ENCODE assay signal across 9 cellular contexts in genomic region chr13:20703785-20704458, GRCh38. TPM values are rescaled to one million over a fixed set of nuclear protein-coding genes. Genes with fewer than 3 reads are reported as not detected.
A peak's percentile ranks its signal among the peaks of the same experiment; 100 is the strongest.
DNase-seq lines count a peak whose midpoint lies in the region; ATAC-seq, FAIRE-seq and TF ChIP-seq lines count a peak whose summit lies in the region.
"Had no signal": no experiment of that assay in that cellular context is flagged by ENCODE, and none has a peak within 500 bp of the region (broad histone marks: within the 10 kb centered on the region; RNA-seq: fewer than 3 reads in every experiment).

No MANE protein-coding gene starts in this region.

- peaks cover 12% of the 10 kb centered on the region for H3K27me3 Mint-ChIP-seq in CD8-positive, alpha-beta T cell (ENCODE audit: low read depth)
- peaks cover 13 to 48% (median 17%) of the 10 kb centered on the region in 5 donors for H3K27me3 Mint-ChIP-seq in naive thymus-derived CD4-positive, alpha-beta T cell
- peaks cover 15% of the 10 kb centered on the region for H3K27me3 Mint-ChIP-seq in stimulated activated memory B cell treated with anti-CD40 and anti-IgM and Interleukin-4, amounts not matched to agents 10 μg/mL and 1 μg/mL and 100 μg/mL, for 72 hours

- peak; percentile 31 for TF ChIP-seq CTCF in CD8-positive, alpha-beta T cell (IDR thresholded peaks at IDR 0.05)

- H3K36me3 ChIP-seq in CD8-positive, alpha-beta T cell (ENCODE audit: insufficient read depth, low read length), result no peaks in the 10 kb centered on the region
- no peaks in the 10 kb centered on the region for H3K36me3 ChIP-seq in esophagus (ENCODE audit: control insufficient read depth in 2 of 2, insufficient read depth in 2 of 2, low read length in 1 of 2)
- H3K36me3 ChIP-seq in naive thymus-derived CD4-positive, alpha-beta T cell (ENCODE audit: control insufficient read depth in 2 of 3, insufficient read depth in 3 of 3, low read length in 3 of 3), result no peaks in the 10 kb centered on the region

- CTCF ChIA-PET in CD8-positive, alpha-beta T cell (lab: Charles Lee), result interaction anchor here (1.0 to 4.0 kb wide), 3 partner anchors 125 to 222 kb away, joined by 3 to 18 read pairs (median 3); no protein-coding TSS in a partner anchor
- CTCF ChIA-PET in naive thymus-derived CD4-positive, alpha-beta T cell (lab: Charles Lee), result interaction anchor here (0.7 to 1.0 kb wide), 2 partner anchors 43 to 76 kb away, joined by 3 to 4 read pairs; no protein-coding TSS in a partner anchor

- 1% methylated on average over 24 to 96 of the region's 96 CpGs for WGBS in esophagus, 2 donors

- H3K27me3 ChIP-seq in CD8-positive, alpha-beta T cell (ENCODE audit: insufficient read depth, low read length), result no peaks in the 10 kb centered on the region
- H3K27me3 ChIP-seq in esophagus (ENCODE audit: control insufficient read depth in 1 of 2, insufficient read depth in 2 of 2, low read length in 2 of 2), result no peaks in the 10 kb centered on the region
- H3K27me3 ChIP-seq in naive thymus-derived CD4-positive, alpha-beta T cell (ENCODE audit: control insufficient read depth in 2 of 2, insufficient read depth in 2 of 2, low read length in 2 of 2), result peaks cover 0 to 5% of the 10 kb centered on the region in 2 donors

- H3K9me3 ChIP-seq in CD8-positive, alpha-beta T cell (ENCODE audit: low read length), result no peaks in the 10 kb centered on the region
- H3K9me3 ChIP-seq in esophagus (ENCODE audit: control insufficient read depth in 2 of 2, insufficient read depth in 1 of 2, low read depth in 1 of 2, low read length in 1 of 2), result no peaks in the 10 kb centered on the region
- no peaks in the 10 kb centered on the region for H3K9me3 ChIP-seq in naive thymus-derived CD4-positive, alpha-beta T cell (ENCODE audit: control insufficient read depth in 2 of 3, low read length in 3 of 3)

- H3K4me1 Mint-ChIP-seq in CD8-positive, alpha-beta T cell (ENCODE audit: low read depth), result peaks cover 15% of the 10 kb centered on the region
- H3K4me1 Mint-ChIP-seq in naive thymus-derived CD4-positive, alpha-beta T cell, result peaks cover 0 to 13% (median 8%) of the 10 kb centered on the region in 7 donors
- peaks cover 8% of the 10 kb centered on the region for H3K4me1 Mint-ChIP-seq in stimulated activated memory B cell treated with anti-CD40 and anti-IgM and Interleukin-4, amounts not matched to agents 10 μg/mL and 1 μg/mL and 100 μg/mL, for 72 hours

- peak; percentile 68 for FAIRE-seq in GM19239 (lab: Jason Lieb, UNC)
- FAIRE-seq: islet of Langerhans had no signal

- H3K36me3 Mint-ChIP-seq in CD8-positive, alpha-beta T cell, result peaks cover 2% of the 10 kb centered on the region
- H3K36me3 Mint-ChIP-seq in naive thymus-derived CD4-positive, alpha-beta T cell, result no peaks in the 10 kb centered on the region
- H3K36me3 Mint-ChIP-seq in stimulated activated memory B cell treated with anti-CD40 and anti-IgM and Interleukin-4, amounts not matched to agents 10 μg/mL and 1 μg/mL and 100 μg/mL, for 72 hours, result no peaks in the 10 kb centered on the region

- H3K9me3 Mint-ChIP-seq in CD8-positive, alpha-beta T cell, result no peaks in the 10 kb centered on the region
- peaks cover 0 to 4% (median 0%) of the 10 kb centered on the region in 11 donors for H3K9me3 Mint-ChIP-seq in naive thymus-derived CD4-positive, alpha-beta T cell
- H3K9me3 Mint-ChIP-seq in stimulated activated memory B cell treated with anti-CD40 and anti-IgM and Interleukin-4, amounts not matched to agents 10 μg/mL and 1 μg/mL and 100 μg/mL, for 72 hours, result no peaks in the 10 kb centered on the region

- no peak overlapping the region for H3K4me3 ChIP-seq in CD8-positive, alpha-beta T cell (ENCODE audit: low read depth, low read length)
- peak overlapping the region; percentile 51 to 60 for H3K4me3 ChIP-seq in esophagus (ENCODE audit: low read depth in 1 of 2, low read length in 2 of 2)
- no peak overlapping the region for H3K4me3 ChIP-seq in naive thymus-derived CD4-positive, alpha-beta T cell (ENCODE audit: low read length)

- POLR2A ChIA-PET in CD8-positive, alpha-beta T cell (lab: Charles Lee), result interaction anchor here (1.1 to 1.2 kb wide), 2 partner anchors 69 to 228 kb away, joined by 4 to 11 read pairs; partner anchors contain the start of gene EEF1AKMT1
- POLR2A ChIA-PET in naive thymus-derived CD4-positive, alpha-beta T cell (lab: Charles Lee), result no interaction called here

- peaks cover 11% of the 10 kb centered on the region for H3K4me1 ChIP-seq in CD8-positive, alpha-beta T cell (ENCODE audit: insufficient read depth, low read length)
- H3K4me1 ChIP-seq in esophagus (ENCODE audit: control insufficient read depth in 2 of 2, insufficient read depth in 2 of 2, low read length in 1 of 2), result peaks cover 2 to 6% of the 10 kb centered on the region in 2 donors
- H3K4me1 ChIP-seq in naive thymus-derived CD4-positive, alpha-beta T cell (ENCODE audit: control insufficient read depth in 2 of 2, insufficient read depth in 2 of 2, low read length in 2 of 2), result peaks cover 3 to 8% of the 10 kb centered on the region in 2 donors

- ATAC-seq in CD8-positive, alpha-beta T cell, result peak; percentile 86
- ATAC-seq in HG03354 (IDR thresholded peaks at IDR 0.05; ENCODE audit: poor library complexity, severe bottlenecking, unreplicated experiment), result peak; percentile 95
- ATAC-seq in naive thymus-derived CD4-positive, alpha-beta T cell, result peak; percentile 93
- ATAC-seq in stimulated activated memory B cell treated with anti-CD40 and anti-IgM and Interleukin-4, amounts not matched to agents 10 μg/mL and 1 μg/mL and 100 μg/mL, for 72 hours, result peak; percentile 92

- intact Hi-C loops in CD8-positive, alpha-beta T cell (cut with DNase I, micrococcal nuclease), result loop anchor here (1.0 to 10.0 kb wide), 15 partner anchors 69 to 971 kb away; partner anchors contain the start of genes EEF1AKMT1 (in 2 of the 2), IFT88 (in 2 of the 2), MICU2 (in 2 of the 2) and ZDHHC20 (in 2 of the 2)
- intact Hi-C loops in naive thymus-derived CD4-positive, alpha-beta T cell (cut with micrococcal nuclease), result loop anchor here (1.0 to 10.0 kb wide), 13 partner anchors 69 to 963 kb away; partner anchors contain the start of genes EEF1AKMT1 (in 2 of the 2), CRYL1 (in 1 of the 2), IFT88 (in 1 of the 2) and MICU2 (in 1 of the 2)

- H3K27ac ChIP-seq in CD8-positive, alpha-beta T cell (ENCODE audit: low read depth, low read length), result no peak overlapping the region
- peak overlapping the region; percentile 37 to 61 for H3K27ac ChIP-seq in esophagus (ENCODE audit: low read depth in 2 of 2, low read length in 1 of 2)
- H3K27ac ChIP-seq in naive thymus-derived CD4-positive, alpha-beta T cell (ENCODE audit: low read depth, low read length), result no peak overlapping the region

- DNase-seq in CD8-positive, alpha-beta T cell, result peak; percentile 56 to 84 (median 72)
- DNase-seq in GM19239 (ENCODE audit: insufficient read length, low spot score) (peak; percentile 99), NOMO-1 treated with DMSO at 0.1 percent for 48 hours (lab: John Stamatoyannopoulos, UW; ENCODE audit: unreplicated experiment) (peak; percentile 80)
- DNase-seq in activated CD8-positive, alpha-beta memory T cell treated with anti-CD3 and anti-CD28 coated beads, Interleukin-2, amount 50 U/mL, for 4 hours, result peak; percentile 75
- peak; percentile 70 to 84 (median 80) for DNase-seq in naive thymus-derived CD4-positive, alpha-beta T cell

- H3K4me3 Mint-ChIP-seq in CD8-positive, alpha-beta T cell, result peak overlapping the region; percentile 71
- H3K4me3 Mint-ChIP-seq in naive thymus-derived CD4-positive, alpha-beta T cell, result peak overlapping the region in 5 of 10 donors; percentile 59 to 97 (median 74)
- peak overlapping the region; percentile 60 for H3K4me3 Mint-ChIP-seq in stimulated activated memory B cell treated with anti-CD40 and anti-IgM and Interleukin-4, amounts not matched to agents 10 μg/mL and 1 μg/mL and 100 μg/mL, for 72 hours

- H3K27ac Mint-ChIP-seq in CD8-positive, alpha-beta T cell, result no peak overlapping the region
- peak overlapping the region in 1 of 9 donors; percentile 56 for H3K27ac Mint-ChIP-seq in naive thymus-derived CD4-positive, alpha-beta T cell
- H3K27ac Mint-ChIP-seq in stimulated activated memory B cell treated with anti-CD40 and anti-IgM and Interleukin-4, amounts not matched to agents 10 μg/mL and 1 μg/mL and 100 μg/mL, for 72 hours, result peak overlapping the region; percentile 83

RNA-seq across cellular contexts. Expression of gene IL17D, which starts 0.4 kb away (rescaled TPM):
- total RNA-seq in CD8-positive, alpha-beta T cell, result under 1 TPM; 0.57 to 0.58 TPM
- polyA plus RNA-seq in esophagus, result under 1 TPM; 0.35 to 0.61 TPM
- under 1 TPM in 2 of 5 experiments, not detected in 3; 0.19 to 0.32 TPM for total RNA-seq in naive thymus-derived CD4-positive, alpha-beta T cell
- under 1 TPM in 1 of 2 donors, not detected in 1; 0.10 TPM for polyA plus RNA-seq in naive thymus-derived CD4-positive, alpha-beta T cell

Comparison
In these comparisons a context has a peak if more than half of its experiments do, and no peak if none do; other contexts are left out.
1. H3K27ac ChIP-seq: peak in esophagus (2 of 2); none in CD8-positive, alpha-beta T cell (single experiment) and naive thymus-derived CD4-positive, alpha-beta T cell (single experiment).
2. H3K4me3 ChIP-seq: peak in esophagus (2 of 2); none in CD8-positive, alpha-beta T cell (single experiment) and naive thymus-derived CD4-positive, alpha-beta T cell (single experiment).
3. Peak in every context shown above with its lines, with median percentiles within 50 percentile points of each other: ATAC-seq and DNase-seq.